In genomic region chr10:84613336-84614021, GRCh38 we compare ENCODE assay signal across 2 cellular contexts.
TF ChIP-seq lines count a peak whose summit lies in the region.

No MANE protein-coding gene starts in this region.

TF ChIP-seq in K562, 482 proteins besides CTCF, POLR2A, EP300 and RAD21 (continued from another document):
- TF ChIP-seq GABPB1 (CRISPR knock-in tag; IDR thresholded peaks at IDR 0.05) (no peak), HOMEZ (CRISPR knock-in tag; IDR thresholded peaks at IDR 0.05) (no peak), DEAF1 (CRISPR knock-in tag; IDR thresholded peaks at IDR 0.05) (peak; percentile 43; the same call in 1 of the 2 replicates), TEAD4 (IDR thresholded peaks at IDR 0.05; ENCODE audit: low read length) (no peak), TEAD4 (CRISPR knock-in tag; IDR thresholded peaks at IDR 0.05; ENCODE audit: borderline replicate concordance) (no peak), CBX1 (IDR thresholded peaks at IDR 0.05; ENCODE audit: low read depth) (no peak)
- TF ChIP-seq, protein P1, sequence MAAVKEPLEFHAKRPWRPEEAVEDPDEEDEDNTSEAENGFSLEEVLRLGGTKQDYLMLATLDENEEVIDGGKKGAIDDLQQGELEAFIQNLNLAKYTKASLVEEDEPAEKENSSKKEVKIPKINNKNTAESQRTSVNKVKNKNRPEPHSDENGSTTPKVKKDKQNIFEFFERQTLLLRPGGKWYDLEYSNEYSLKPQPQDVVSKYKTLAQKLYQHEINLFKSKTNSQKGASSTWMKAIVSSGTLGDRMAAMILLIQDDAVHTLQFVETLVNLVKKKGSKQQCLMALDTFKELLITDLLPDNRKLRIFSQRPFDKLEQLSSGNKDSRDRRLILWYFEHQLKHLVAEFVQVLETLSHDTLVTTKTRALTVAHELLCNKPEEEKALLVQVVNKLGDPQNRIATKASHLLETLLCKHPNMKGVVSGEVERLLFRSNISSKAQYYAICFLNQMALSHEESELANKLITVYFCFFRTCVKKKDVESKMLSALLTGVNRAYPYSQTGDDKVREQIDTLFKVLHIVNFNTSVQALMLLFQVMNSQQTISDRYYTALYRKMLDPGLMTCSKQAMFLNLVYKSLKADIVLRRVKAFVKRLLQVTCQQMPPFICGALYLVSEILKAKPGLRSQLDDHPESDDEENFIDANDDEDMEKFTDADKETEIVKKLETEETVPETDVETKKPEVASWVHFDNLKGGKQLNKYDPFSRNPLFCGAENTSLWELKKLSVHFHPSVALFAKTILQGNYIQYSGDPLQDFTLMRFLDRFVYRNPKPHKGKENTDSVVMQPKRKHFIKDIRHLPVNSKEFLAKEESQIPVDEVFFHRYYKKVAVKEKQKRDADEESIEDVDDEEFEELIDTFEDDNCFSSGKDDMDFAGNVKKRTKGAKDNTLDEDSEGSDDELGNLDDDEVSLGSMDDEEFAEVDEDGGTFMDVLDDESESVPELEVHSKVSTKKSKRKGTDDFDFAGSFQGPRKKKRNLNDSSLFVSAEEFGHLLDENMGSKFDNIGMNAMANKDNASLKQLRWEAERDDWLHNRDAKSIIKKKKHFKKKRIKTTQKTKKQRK (IDR thresholded peaks at IDR 0.05; ENCODE audit: borderline replicate concordance, low read depth, low read length) = no peak
TF ChIP-seq in K562: peak in this region for 2.

TF ChIP-seq in HepG2, 621 proteins besides CTCF, POLR2A, EP300 and RAD21 (continued from another document and continues in another):
- TF ChIP-seq, protein P2, sequence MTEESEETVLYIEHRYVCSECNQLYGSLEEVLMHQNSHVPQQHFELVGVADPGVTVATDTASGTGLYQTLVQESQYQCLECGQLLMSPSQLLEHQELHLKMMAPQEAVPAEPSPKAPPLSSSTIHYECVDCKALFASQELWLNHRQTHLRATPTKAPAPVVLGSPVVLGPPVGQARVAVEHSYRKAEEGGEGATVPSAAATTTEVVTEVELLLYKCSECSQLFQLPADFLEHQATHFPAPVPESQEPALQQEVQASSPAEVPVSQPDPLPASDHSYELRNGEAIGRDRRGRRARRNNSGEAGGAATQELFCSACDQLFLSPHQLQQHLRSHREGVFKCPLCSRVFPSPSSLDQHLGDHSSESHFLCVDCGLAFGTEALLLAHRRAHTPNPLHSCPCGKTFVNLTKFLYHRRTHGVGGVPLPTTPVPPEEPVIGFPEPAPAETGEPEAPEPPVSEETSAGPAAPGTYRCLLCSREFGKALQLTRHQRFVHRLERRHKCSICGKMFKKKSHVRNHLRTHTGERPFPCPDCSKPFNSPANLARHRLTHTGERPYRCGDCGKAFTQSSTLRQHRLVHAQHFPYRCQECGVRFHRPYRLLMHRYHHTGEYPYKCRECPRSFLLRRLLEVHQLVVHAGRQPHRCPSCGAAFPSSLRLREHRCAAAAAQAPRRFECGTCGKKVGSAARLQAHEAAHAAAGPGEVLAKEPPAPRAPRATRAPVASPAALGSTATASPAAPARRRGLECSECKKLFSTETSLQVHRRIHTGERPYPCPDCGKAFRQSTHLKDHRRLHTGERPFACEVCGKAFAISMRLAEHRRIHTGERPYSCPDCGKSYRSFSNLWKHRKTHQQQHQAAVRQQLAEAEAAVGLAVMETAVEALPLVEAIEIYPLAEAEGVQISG (CRISPR knock-in tag; IDR thresholded peaks at IDR 0.05) = peak; percentile 69
- no peak for TF ChIP-seq TOE1 (CRISPR knock-in tag; IDR thresholded peaks at IDR 0.05)
- peak; percentile 15; the same call in 1 of the 2 replicates for TF ChIP-seq ZNF644 (CRISPR knock-in tag; IDR thresholded peaks at IDR 0.05; ENCODE audit: low read depth)
- no peak for TF ChIP-seq NFIB (CRISPR knock-in tag; IDR thresholded peaks at IDR 0.05; ENCODE audit: borderline replicate concordance)
- peak; percentile 58; the same call in 1 of the 2 replicates for TF ChIP-seq EHMT2 (IDR thresholded peaks at IDR 0.05; ENCODE audit: borderline replicate concordance, low read depth, low read length)
- TF ChIP-seq STAG1 (CRISPR knock-in tag; IDR thresholded peaks at IDR 0.05) = peak; percentile 89
- TF ChIP-seq RCOR2 (CRISPR knock-in tag; IDR thresholded peaks at IDR 0.05) = no peak
- TF ChIP-seq POGZ (CRISPR knock-in tag; IDR thresholded peaks at IDR 0.05) = peak; percentile 33; the same call in 1 of the 2 replicates
- TF ChIP-seq ZUFSP (CRISPR knock-in tag; IDR thresholded peaks at IDR 0.05; ENCODE audit: borderline replicate concordance) = no peak
- no peak for TF ChIP-seq SMARCC2 (IDR thresholded peaks at IDR 0.05)
- no peak for TF ChIP-seq TBL1XR1 (IDR thresholded peaks at IDR 0.05; ENCODE audit: borderline replicate concordance, low read length, partially characterized antibody)
- TF ChIP-seq ZNF3 (CRISPR knock-in tag; IDR thresholded peaks at IDR 0.05) = no peak
- TF ChIP-seq DPF2 (CRISPR knock-in tag; IDR thresholded peaks at IDR 0.05; ENCODE audit: borderline replicate concordance, low read depth) = no peak
- TF ChIP-seq ZNF446 (CRISPR knock-in tag; IDR thresholded peaks at IDR 0.05) = no peak
- no peak for TF ChIP-seq ZNF670 (CRISPR knock-in tag; IDR thresholded peaks at IDR 0.05; ENCODE audit: borderline replicate concordance)
- no peak for TF ChIP-seq PRDM10 (CRISPR knock-in tag; IDR thresholded peaks at IDR 0.05; ENCODE audit: low read depth)
- TF ChIP-seq ZNF672 (CRISPR knock-in tag; IDR thresholded peaks at IDR 0.05) = no peak
- TF ChIP-seq XRCC5 (optimal IDR thresholded peaks at IDR 0.05; ENCODE audit: low read length) = peak; percentile 27
- no peak for TF ChIP-seq WIZ (CRISPR knock-in tag; IDR thresholded peaks at IDR 0.05)
- TF ChIP-seq PITX1 (CRISPR knock-in tag; IDR thresholded peaks at IDR 0.05) = 0 out of 2 replicates have a peak, but pooled peaks have one; percentile 28
- no peak for TF ChIP-seq CHD4 (IDR thresholded peaks at IDR 0.05; ENCODE audit: borderline replicate concordance, low read length)
- TF ChIP-seq, protein P3, sequence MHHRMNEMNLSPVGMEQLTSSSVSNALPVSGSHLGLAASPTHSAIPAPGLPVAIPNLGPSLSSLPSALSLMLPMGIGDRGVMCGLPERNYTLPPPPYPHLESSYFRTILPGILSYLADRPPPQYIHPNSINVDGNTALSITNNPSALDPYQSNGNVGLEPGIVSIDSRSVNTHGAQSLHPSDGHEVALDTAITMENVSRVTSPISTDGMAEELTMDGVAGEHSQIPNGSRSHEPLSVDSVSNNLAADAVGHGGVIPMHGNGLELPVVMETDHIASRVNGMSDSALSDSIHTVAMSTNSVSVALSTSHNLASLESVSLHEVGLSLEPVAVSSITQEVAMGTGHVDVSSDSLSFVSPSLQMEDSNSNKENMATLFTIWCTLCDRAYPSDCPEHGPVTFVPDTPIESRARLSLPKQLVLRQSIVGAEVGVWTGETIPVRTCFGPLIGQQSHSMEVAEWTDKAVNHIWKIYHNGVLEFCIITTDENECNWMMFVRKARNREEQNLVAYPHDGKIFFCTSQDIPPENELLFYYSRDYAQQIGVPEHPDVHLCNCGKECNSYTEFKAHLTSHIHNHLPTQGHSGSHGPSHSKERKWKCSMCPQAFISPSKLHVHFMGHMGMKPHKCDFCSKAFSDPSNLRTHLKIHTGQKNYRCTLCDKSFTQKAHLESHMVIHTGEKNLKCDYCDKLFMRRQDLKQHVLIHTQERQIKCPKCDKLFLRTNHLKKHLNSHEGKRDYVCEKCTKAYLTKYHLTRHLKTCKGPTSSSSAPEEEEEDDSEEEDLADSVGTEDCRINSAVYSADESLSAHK (CRISPR knock-in tag; IDR thresholded peaks at IDR 0.05; ENCODE audit: borderline replicate concordance) = no peak
- no peak for TF ChIP-seq FOXK2 (IDR thresholded peaks at IDR 0.05)
- TF ChIP-seq ZNF703 (CRISPR knock-in tag; IDR thresholded peaks at IDR 0.05; ENCODE audit: borderline replicate concordance) = no peak
- TF ChIP-seq HDAC1 (CRISPR knock-in tag; IDR thresholded peaks at IDR 0.05) = no peak
- no peak for TF ChIP-seq ZNF709 (CRISPR knock-in tag; IDR thresholded peaks at IDR 0.05)
- peak; percentile 30 to 56; a peak in 2 of 4 replicates for TF ChIP-seq HMGXB4 (CRISPR knock-in tag; IDR thresholded peaks at IDR 0.05; ENCODE audit: borderline replicate concordance in 1 of 2, low read depth in 1 of 2)
- no peak for TF ChIP-seq JUN (CRISPR knock-in tag; IDR thresholded peaks at IDR 0.05)
- TF ChIP-seq, protein P4, sequence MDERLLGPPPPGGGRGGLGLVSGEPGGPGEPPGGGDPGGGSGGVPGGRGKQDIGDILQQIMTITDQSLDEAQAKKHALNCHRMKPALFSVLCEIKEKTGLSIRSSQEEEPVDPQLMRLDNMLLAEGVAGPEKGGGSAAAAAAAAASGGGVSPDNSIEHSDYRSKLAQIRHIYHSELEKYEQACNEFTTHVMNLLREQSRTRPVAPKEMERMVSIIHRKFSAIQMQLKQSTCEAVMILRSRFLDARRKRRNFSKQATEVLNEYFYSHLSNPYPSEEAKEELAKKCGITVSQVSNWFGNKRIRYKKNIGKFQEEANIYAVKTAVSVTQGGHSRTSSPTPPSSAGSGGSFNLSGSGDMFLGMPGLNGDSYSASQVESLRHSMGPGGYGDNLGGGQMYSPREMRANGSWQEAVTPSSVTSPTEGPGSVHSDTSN (CRISPR knock-in tag; IDR thresholded peaks at IDR 0.05) = no peak
- TF ChIP-seq SMC3 (IDR thresholded peaks at IDR 0.05; ENCODE audit: low read length) = peak; percentile 54
- TF ChIP-seq ZFP62 (CRISPR knock-in tag; IDR thresholded peaks at IDR 0.05) = no peak
- TF ChIP-seq, protein P5, sequence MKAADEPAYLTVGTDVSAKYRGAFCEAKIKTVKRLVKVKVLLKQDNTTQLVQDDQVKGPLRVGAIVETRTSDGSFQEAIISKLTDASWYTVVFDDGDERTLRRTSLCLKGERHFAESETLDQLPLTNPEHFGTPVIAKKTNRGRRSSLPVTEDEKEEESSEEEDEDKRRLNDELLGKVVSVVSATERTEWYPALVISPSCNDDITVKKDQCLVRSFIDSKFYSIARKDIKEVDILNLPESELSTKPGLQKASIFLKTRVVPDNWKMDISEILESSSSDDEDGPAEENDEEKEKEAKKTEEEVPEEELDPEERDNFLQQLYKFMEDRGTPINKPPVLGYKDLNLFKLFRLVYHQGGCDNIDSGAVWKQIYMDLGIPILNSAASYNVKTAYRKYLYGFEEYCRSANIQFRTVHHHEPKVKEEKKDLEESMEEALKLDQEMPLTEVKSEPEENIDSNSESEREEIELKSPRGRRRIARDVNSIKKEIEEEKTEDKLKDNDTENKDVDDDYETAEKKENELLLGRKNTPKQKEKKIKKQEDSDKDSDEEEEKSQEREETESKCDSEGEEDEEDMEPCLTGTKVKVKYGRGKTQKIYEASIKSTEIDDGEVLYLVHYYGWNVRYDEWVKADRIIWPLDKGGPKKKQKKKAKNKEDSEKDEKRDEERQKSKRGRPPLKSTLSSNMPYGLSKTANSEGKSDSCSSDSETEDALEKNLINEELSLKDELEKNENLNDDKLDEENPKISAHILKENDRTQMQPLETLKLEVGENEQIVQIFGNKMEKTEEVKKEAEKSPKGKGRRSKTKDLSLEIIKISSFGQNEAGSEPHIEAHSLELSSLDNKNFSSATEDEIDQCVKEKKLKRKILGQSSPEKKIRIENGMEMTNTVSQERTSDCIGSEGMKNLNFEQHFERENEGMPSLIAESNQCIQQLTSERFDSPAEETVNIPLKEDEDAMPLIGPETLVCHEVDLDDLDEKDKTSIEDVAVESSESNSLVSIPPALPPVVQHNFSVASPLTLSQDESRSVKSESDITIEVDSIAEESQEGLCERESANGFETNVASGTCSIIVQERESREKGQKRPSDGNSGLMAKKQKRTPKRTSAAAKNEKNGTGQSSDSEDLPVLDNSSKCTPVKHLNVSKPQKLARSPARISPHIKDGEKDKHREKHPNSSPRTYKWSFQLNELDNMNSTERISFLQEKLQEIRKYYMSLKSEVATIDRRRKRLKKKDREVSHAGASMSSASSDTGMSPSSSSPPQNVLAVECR (CRISPR knock-in tag; IDR thresholded peaks at IDR 0.05; ENCODE audit: borderline replicate concordance) = 0 out of 2 replicates have a peak, but pooled peaks have one; percentile 21
- peak in 1 of 2 experiments; percentile 12; a peak in 1 of 4 replicates for TF ChIP-seq NR2F1 (CRISPR knock-in tag; IDR thresholded peaks at IDR 0.05)
- TF ChIP-seq ZNF549 (CRISPR knock-in tag; IDR thresholded peaks at IDR 0.05) = no peak
- TF ChIP-seq ZNF138 (CRISPR knock-in tag; IDR thresholded peaks at IDR 0.05; ENCODE audit: low read depth) = no peak
